10 cellular contexts compared by ENCODE assay signal in genomic region chr15:91694131-91694828, GRCh38.
DNase-seq lines count a peak whose midpoint lies in the region; ATAC-seq and TF ChIP-seq lines count a peak whose summit lies in the region.
"Had no signal": no experiment of that assay in that cellular context is flagged by ENCODE, and none has a peak within 500 bp of the region (broad histone marks: within the 10 kb centered on the region; RNA-seq: fewer than 3 reads in every experiment).

No MANE protein-coding gene starts in this region.

- no peak overlapping the region for H3K4me3 ChIP-seq in trophoblast cell (ENCODE audit: low read depth, low read length)

- WGBS in trophoblast cell (ENCODE audit: extremely low coverage, insufficient coverage, insufficient read length) = no CpG with 5 or more reads among the region's 11 CpGs

- no peak overlapping the region for H3K27ac Mint-ChIP-seq in stimulated activated naive B cell treated with anti-CD40 and anti-IgM and Interleukin-4, amounts not matched to agents 10 μg/mL and 1 μg/mL and 100 μg/mL, for 72 hours

- no peak for TF ChIP-seq CTCF in foreskin keratinocyte (conservative IDR thresholded peaks at IDR 0.05)

- H3K27me3 ChIP-seq in foreskin keratinocyte (peaks cover under 1% of the 10 kb centered on the region), trophoblast cell (ENCODE audit: insufficient read depth, low read length) (no peaks in the 10 kb centered on the region)

- no peak overlapping the region for H4K12ac ChIP-seq in trophoblast cell (ENCODE audit: low read depth, low read length)

- H3K4me3 Mint-ChIP-seq in stimulated activated naive B cell treated with anti-CD40 and anti-IgM and Interleukin-4, amounts not matched to agents 10 μg/mL and 1 μg/mL and 100 μg/mL, for 72 hours = no peak overlapping the region
- H3K4me3 Mint-ChIP-seq: naive B cell had no signal

- H3K9me3 ChIP-seq in trophoblast cell (ENCODE audit: insufficient read depth, low read depth, low read length) = no peaks in the 10 kb centered on the region

- no peaks in the 10 kb centered on the region for H3K4me1 ChIP-seq in foreskin keratinocyte
- H3K4me1 ChIP-seq in trophoblast cell (ENCODE audit: control insufficient read depth in 1 of 2, insufficient read depth in 2 of 2, low read length in 2 of 2) = no peaks in the 10 kb centered on the region

- H3K23ac ChIP-seq in trophoblast cell (ENCODE audit: low read length) = no peak overlapping the region

- H3K36me3 ChIP-seq in trophoblast cell (ENCODE audit: control insufficient read depth in 1 of 2, insufficient read depth in 2 of 2, low read length in 2 of 2) = no peaks in the 10 kb centered on the region

- no peak overlapping the region for H3K18ac ChIP-seq in trophoblast cell (ENCODE audit: low read length)

- no peak overlapping the region for H3K9ac ChIP-seq in trophoblast cell (ENCODE audit: low read length)

- H2AFZ ChIP-seq in trophoblast cell (ENCODE audit: insufficient read depth, low read length, poor library complexity) = no peak overlapping the region

- no peak overlapping the region for H3K4me2 ChIP-seq in trophoblast cell (ENCODE audit: low read length)

- H3K79me2 ChIP-seq in trophoblast cell (ENCODE audit: control insufficient read depth, insufficient read depth, low read length, poor library complexity) = no peaks in the 10 kb centered on the region

- no peak overlapping the region for H2BK5ac ChIP-seq in trophoblast cell (ENCODE audit: low read depth, low read length, poor library complexity)

- H3K36me3 Mint-ChIP-seq in stimulated activated naive B cell treated with anti-CD40 and anti-IgM and Interleukin-4, amounts not matched to agents 10 μg/mL and 1 μg/mL and 100 μg/mL, for 72 hours = no peaks in the 10 kb centered on the region
- H3K36me3 Mint-ChIP-seq: naive B cell had no signal

- no peak overlapping the region for H2AK5ac ChIP-seq in trophoblast cell (ENCODE audit: low read length)

- ATAC-seq in foreskin keratinocyte (peak; percentile 71), HG02852 (IDR thresholded peaks at IDR 0.05; ENCODE audit: unreplicated experiment) (no peak)
- ATAC-seq in stimulated activated naive B cell treated with anti-CD40 and anti-IgM and Interleukin-4, amounts not matched to agents 10 μg/mL and 1 μg/mL and 100 μg/mL, for 72 hours (replicated peaks) = no peak

- H3K79me1 ChIP-seq in trophoblast cell (ENCODE audit: low read length) = no peaks in the 10 kb centered on the region

- no peak overlapping the region for H4K8ac ChIP-seq in trophoblast cell (ENCODE audit: low read depth, low read length)

- H3K9me3 Mint-ChIP-seq in stimulated activated naive B cell treated with anti-CD40 and anti-IgM and Interleukin-4, amounts not matched to agents 10 μg/mL and 1 μg/mL and 100 μg/mL, for 72 hours = no peaks in the 10 kb centered on the region

- no peak overlapping the region for H2BK12ac ChIP-seq in trophoblast cell (ENCODE audit: low read length)

- H3K4ac ChIP-seq in trophoblast cell (ENCODE audit: low read depth, low read length) = no peak overlapping the region

- H3K27me3 Mint-ChIP-seq in stimulated activated naive B cell treated with anti-CD40 and anti-IgM and Interleukin-4, amounts not matched to agents 10 μg/mL and 1 μg/mL and 100 μg/mL, for 72 hours = no peaks in the 10 kb centered on the region
- H3K27me3 Mint-ChIP-seq: naive B cell had no signal

- H4K91ac ChIP-seq in trophoblast cell (ENCODE audit: low read depth, low read length) = no peak overlapping the region

- H2BK120ac ChIP-seq in trophoblast cell (ENCODE audit: insufficient read depth, low read length, poor library complexity) = no peak overlapping the region

- peak; percentile 8 for DNase-seq in AG08396 (ENCODE audit: low spot score)
- DNase-seq in RPMI8226 = peak; percentile 17
- peak; percentile 44 to 57 for DNase-seq in foreskin keratinocyte
- peak; percentile 93 to 98 for DNase-seq in trophoblast cell
- no peak for DNase-seq in NCI-H187 (lab: John Stamatoyannopoulos, UW)
- DNase-seq in stimulated activated naive B cell treated with anti-CD40 and anti-IgM and Interleukin-4, amounts not matched to agents 10 μg/mL and 1 μg/mL and 100 μg/mL, for 72 hours = no peak
- no peak for DNase-seq in stimulated activated naive CD4-positive, alpha-beta T cell (lab: John Stamatoyannopoulos, UW)
- DNase-seq: activated CD4-positive, alpha-beta T cell treated with anti-CD3 and anti-CD28 coated beads for 4 hours; naive B cell had no signal

- no peak overlapping the region for H3K14ac ChIP-seq in trophoblast cell (ENCODE audit: low read length)

- H3K27ac ChIP-seq in foreskin keratinocyte (no peak overlapping the region), trophoblast cell (ENCODE audit: low read depth, low read length) (no peak overlapping the region)

- no peaks in the 10 kb centered on the region for H3K4me1 Mint-ChIP-seq in stimulated activated naive B cell treated with anti-CD40 and anti-IgM and Interleukin-4, amounts not matched to agents 10 μg/mL and 1 μg/mL and 100 μg/mL, for 72 hours
- H3K4me1 Mint-ChIP-seq: naive B cell had no signal

Comparison
In these comparisons a context has a peak if more than half of its experiments do, and no peak if none do; other contexts are left out.
1. DNase-seq: peak in AG08396 (single experiment), RPMI8226 (single experiment), foreskin keratinocyte (2 of 2) and trophoblast cell (2 of 2); none in NCI-H187 (0 of 2), stimulated activated naive B cell treated with anti-CD40 and anti-IgM and Interleukin-4, amounts not matched to agents 10 μg/mL and 1 μg/mL and 100 μg/mL, for 72 hours (single experiment) and stimulated activated naive CD4-positive, alpha-beta T cell (0 of 6).